Comparison of ENCODE assay signal across 23 cellular contexts in the genomic region with DNA sequence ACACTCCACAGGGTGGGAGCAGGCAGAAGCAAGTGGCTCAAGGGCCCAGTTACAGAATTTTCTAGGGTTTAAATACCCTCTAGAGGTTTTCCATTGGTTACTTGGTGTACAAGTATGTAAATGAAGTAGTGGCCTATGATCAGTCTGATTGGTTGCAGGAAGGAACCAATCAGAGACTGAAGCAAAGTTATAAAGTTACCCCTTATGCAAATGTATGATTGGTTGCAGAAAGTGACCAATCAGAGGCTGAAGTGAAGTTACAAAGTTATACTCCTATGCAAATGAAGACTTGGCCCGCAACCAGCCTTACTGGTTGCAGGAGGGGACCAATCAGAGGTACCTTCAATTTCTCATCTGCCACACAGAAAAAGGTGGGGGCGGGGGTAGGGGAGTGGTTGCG.
"Had no signal": no experiment of that assay in that cellular context is flagged by ENCODE, and none has a peak within 500 bp of the region (broad histone marks: within the 10 kb centered on the region; RNA-seq: fewer than 3 reads in every experiment).

No MANE protein-coding gene starts in this region.

- H3K27ac Mint-ChIP-seq: activated B cell treated with CpG ODN at 0.5 μM for 24 hours; activated CD8-positive, alpha-beta T cell treated with anti-CD3 and anti-CD28 coated beads, Interleukin-2, amount 10 ng/mL, durations not matched to agents 7 days and 5 days; activated naive CD4-positive, alpha-beta T cell treated with anti-CD3 and anti-CD28 coated beads, Interleukin-2, amount 50 U/mL, for 72 hours; activated T-cell treated with anti-CD3 and anti-CD28 coated beads, Interleukin-2, amount 50 U/mL, for 72 hours; naive thymus-derived CD4-positive, alpha-beta T cell; T-helper 1 cell treated with Interleukin-12 subunit alpha and Interleukin-12 subunit beta and Interleukin-4 antibody, amounts not matched to agents 30 μg/mL and 1 μg/mL, for 36 hours had no signal

- FAIRE-seq: keratinocyte, pancreas had no signal

- H3K36me3 Mint-ChIP-seq: activated naive CD4-positive, alpha-beta T cell treated with anti-CD3 and anti-CD28 coated beads, Interleukin-2, amount 50 U/mL, for 72 hours; naive thymus-derived CD4-positive, alpha-beta T cell had no signal

- H3K9me3 ChIP-seq: body of pancreas, colonic mucosa, esophagus squamous epithelium, pancreas, tibial nerve, uterus had no signal

- H3K4me1 ChIP-seq: colonic mucosa, uterus had no signal

- H3K27ac ChIP-seq: body of pancreas, colonic mucosa, esophagus squamous epithelium, pancreas, tibial nerve, uterus had no signal

- ATAC-seq: activated CD8-positive, alpha-beta T cell treated with anti-CD3 and anti-CD28 coated beads, Interleukin-2, amount 10 ng/mL, durations not matched to agents 7 days and 5 days; activated naive CD4-positive, alpha-beta T cell treated with anti-CD3 and anti-CD28 coated beads, Interleukin-2, amount 50 U/mL, for 72 hours; activated T-cell treated with anti-CD3 and anti-CD28 coated beads, Interleukin-2, amount 50 U/mL, for 72 hours; body of pancreas; left lobe of liver; naive thymus-derived CD4-positive, alpha-beta T cell; pancreas had no signal

- DNase-seq: activated B cell treated with CpG ODN at 0.5 μM for 24 hours; activated CD4-positive, alpha-beta T cell treated with anti-CD3 and anti-CD28 coated beads for 48 hours; activated CD8-positive, alpha-beta memory T cell treated with anti-CD3 and anti-CD28 coated beads, Interleukin-2, amount 50 U/mL, for 4 hours; activated CD8-positive, alpha-beta T cell treated with anti-CD3 and anti-CD28 coated beads, Interleukin-2, amount 10 ng/mL, durations not matched to agents 7 days and 5 days; activated gamma-delta T cell; activated T-cell treated with anti-CD3 and anti-CD28 coated beads, Interleukin-2, amount 50 U/mL, for 72 hours; amniotic stem cell; body of pancreas; central memory CD4-positive, alpha-beta T cell; colonic mucosa; esophagus squamous epithelium; mammary epithelial cell; naive thymus-derived CD4-positive, alpha-beta T cell; pancreas; stimulated activated CD4-positive, alpha-beta T cell treated with anti-CD3 and anti-CD28 coated beads, Interleukin-15, amount 100 ng/mL, for 24 hours; stimulated activated CD4-positive, alpha-beta T cell treated with anti-CD3 and anti-CD28 coated beads, Interleukin-4, amount 100 ng/mL, for 1 hour; stimulated activated naive CD4-positive, alpha-beta T cell; uterus had no signal

- H3K27me3 ChIP-seq: body of pancreas, colonic mucosa, pancreas, tibial nerve, uterus had no signal

- H3K36me3 ChIP-seq: colonic mucosa, esophagus squamous epithelium, pancreas, tibial nerve, uterus had no signal

- H3K4me3 Mint-ChIP-seq: activated B cell treated with CpG ODN at 0.5 μM for 24 hours; activated CD8-positive, alpha-beta T cell treated with anti-CD3 and anti-CD28 coated beads, Interleukin-2, amount 10 ng/mL, durations not matched to agents 7 days and 5 days; activated T-cell treated with anti-CD3 and anti-CD28 coated beads, Interleukin-2, amount 50 U/mL, for 72 hours; naive thymus-derived CD4-positive, alpha-beta T cell; T-helper 1 cell treated with Interleukin-12 subunit alpha and Interleukin-12 subunit beta and Interleukin-4 antibody, amounts not matched to agents 30 μg/mL and 1 μg/mL, for 36 hours had no signal

- H3K9me3 Mint-ChIP-seq: activated B cell treated with CpG ODN at 0.5 μM for 24 hours; activated naive CD4-positive, alpha-beta T cell treated with anti-CD3 and anti-CD28 coated beads, Interleukin-2, amount 50 U/mL, for 72 hours; activated T-cell treated with anti-CD3 and anti-CD28 coated beads, Interleukin-2, amount 50 U/mL, for 72 hours; naive thymus-derived CD4-positive, alpha-beta T cell; T-helper 1 cell treated with Interleukin-12 subunit alpha and Interleukin-12 subunit beta and Interleukin-4 antibody, amounts not matched to agents 30 μg/mL and 1 μg/mL, for 36 hours had no signal

- H3K4me3 ChIP-seq: body of pancreas, colonic mucosa, esophagus squamous epithelium, pancreas, tibial nerve, uterus had no signal
